Comparison of ENCODE assay signal across 8 cellular contexts in genomic region chr17:7394452-7395191, GRCh38. TPM values are rescaled to one million over a fixed set of nuclear protein-coding genes. Genes with fewer than 3 reads are reported as not detected.
DNase-seq lines count a peak whose midpoint lies in the region; ATAC-seq, FAIRE-seq and TF ChIP-seq lines count a peak whose summit lies in the region.

Gene PLSCR3 (minus strand): TSS chr17:7394525. CDS start chr17:7394110, 415 bp downstream.

- in situ Hi-C loops in HepG2 (cut with HindIII; ENCODE audit: extremely low pct_ligation_motif_present, low pct_unique_long_range_greater_than_20kb) = no loop called here

- H2AFZ ChIP-seq in HepG2 (ENCODE audit: low read length) = no peak within 1 kb of the TSS

- intact Hi-C loops in dendritic cell treated with granulocyte-macrophage colony-stimulating factor and Interleukin-4, amounts not matched to agents 40 ng/mL and 50 ng/mL, for 4 days (cut with micrococcal nuclease) = loop anchor here (1.0 kb wide), 1 partner anchor 10 kb away; the partner anchor contains the start of gene TMEM256
- intact Hi-C loops in HepG2 (cut with micrococcal nuclease; ENCODE audit: unreplicated experiment) = no loop called here

- TF ChIP-seq POLR2A in HepG2 (IDR thresholded peaks at IDR 0.05; ENCODE audit: insufficient read depth in 1 of 2, low read depth in 2 of 2, low read length in 2 of 2) = peak; percentile 59 to 84; a peak in 3 of 4 replicates

- no peak for FAIRE-seq in HepG2 (lab: Jason Lieb, UNC)

- peak within 1 kb of the TSS; percentile 95 for H3K4me3 Mint-ChIP-seq in dendritic cell treated with granulocyte-macrophage colony-stimulating factor and Interleukin-4, amounts not matched to agents 40 ng/mL and 50 ng/mL, for 4 days

- POLR2A ChIA-PET in AG04450 (lab: Yijun Ruan, JAX) = interaction anchor here (0.5 to 2.0 kb wide), 3 partner anchors 9 to 334 kb away, joined by 3 to 8 read pairs (median 4); partner anchors contain the start of gene TMEM256
- POLR2A ChIA-PET in HepG2 (lab: Yijun Ruan, JAX) = interaction anchor here (0.7 to 2.4 kb wide), 11 partner anchors 9 to 293 kb away, joined by 3 to 76 read pairs (median 4); partner anchors contain the start of genes CHRNB1, NEURL4, POLR2A and SLC35G6

- CTCF ChIA-PET in AG04450 (lab: Charles Lee) (interaction anchor here (0.5 to 2.4 kb wide), 5 partner anchors 9 to 140 kb away, joined by 3 to 7 read pairs (median 3); partner anchors contain the start of genes TMEM256 and TMEM95), HepG2 (lab: Yijun Ruan, JAX; ENCODE audit: low intra/inter-chr PET ratio, low total read pairs) (no interaction called here)

- H3K79me2 ChIP-seq in HepG2 (ENCODE audit: insufficient read depth, low read length) = no peaks in the 10 kb centered on the region

- no peaks in the 10 kb centered on the region for H4K20me1 ChIP-seq in HepG2 (ENCODE audit: insufficient read depth, low read length)

- DNase-seq in AG04450 (ENCODE audit: low read depth, low spot score) (peak; percentile 51), NCI-H510A treated with DMSO at 0.1 percent for 48 hours (lab: John Stamatoyannopoulos, UW) (peak; percentile 78), HepG2 (ENCODE audit: low spot score) (peak; percentile 75)
- DNase-seq in activated CD4-positive, alpha-beta T cell treated with anti-CD3 and anti-CD28 coated beads, Interleukin-2, amount 50 U/mL, for 24 hours (ENCODE audit: low read depth in 1 of 2, low spot score in 1 of 2) = peak; percentile 71 to 75
- peak; percentile 67 for DNase-seq in stimulated activated CD4-positive, alpha-beta T cell treated with anti-CD3 and anti-CD28 coated beads, Interleukin-2, amount 100 ng/mL, for 4 hours (ENCODE audit: low read depth)

- H3K4me1 Mint-ChIP-seq in dendritic cell treated with granulocyte-macrophage colony-stimulating factor and Interleukin-4, amounts not matched to agents 40 ng/mL and 50 ng/mL, for 4 days (ENCODE audit: low read depth) = peaks cover 38% of the 10 kb centered on the region

- H3K27ac Mint-ChIP-seq in dendritic cell treated with granulocyte-macrophage colony-stimulating factor and Interleukin-4, amounts not matched to agents 40 ng/mL and 50 ng/mL, for 4 days = peak within 1 kb of the TSS; percentile 89

- peak within 1 kb of the TSS; percentile 87 for H3K4me3 ChIP-seq in AG04450 (ENCODE audit: low read depth, low read length)
- peak within 1 kb of the TSS; percentile 68 to 90 (median 84) for H3K4me3 ChIP-seq in HepG2 (replicated peaks in 1 of 3; ENCODE audit: insufficient read depth in 1 of 3, low read depth in 2 of 3, low read length in 3 of 3)

- peak within 1 kb of the TSS; percentile 76 for H3K9ac ChIP-seq in HepG2 (ENCODE audit: insufficient read depth, low read depth, low read length)

- WGBS in HepG2 (ENCODE audit: low lambda C conversion rate) = 8% methylated on average over 5 of the region's 71 CpGs

- H3K4me2 ChIP-seq in HepG2 (ENCODE audit: low read depth, low read length) = peak within 1 kb of the TSS; percentile 88

- TF ChIP-seq CTCF in AG04450 (IDR thresholded peaks at IDR 0.05; ENCODE audit: low read depth, low read length) (peak; percentile 51), HepG2 (CRISPR knock-in tag; IDR thresholded peaks at IDR 0.05) (peak; percentile 53)

- peaks cover 14% of the 10 kb centered on the region for H3K4me1 ChIP-seq in HepG2 (ENCODE audit: insufficient read depth, low read length)

- TF ChIP-seq RAD21 in HepG2 (CRISPR knock-in tag; IDR thresholded peaks at IDR 0.05) = peak; percentile 43; the same call in 1 of the 2 replicates

- no peaks in the 10 kb centered on the region; the same call in 1 of the 2 replicates for H3K9me3 ChIP-seq in AG04450 (ENCODE audit: control insufficient read depth, insufficient read depth, low read length)
- no peaks in the 10 kb centered on the region for H3K9me3 ChIP-seq in HepG2 (ENCODE audit: low read length)

- H3K9me3 Mint-ChIP-seq in dendritic cell treated with granulocyte-macrophage colony-stimulating factor and Interleukin-4, amounts not matched to agents 40 ng/mL and 50 ng/mL, for 4 days = no peaks in the 10 kb centered on the region

- peaks cover 47% of the 10 kb centered on the region for H3K36me3 Mint-ChIP-seq in dendritic cell treated with granulocyte-macrophage colony-stimulating factor and Interleukin-4, amounts not matched to agents 40 ng/mL and 50 ng/mL, for 4 days (ENCODE audit: low read depth)

- H3K27me3 Mint-ChIP-seq in dendritic cell treated with granulocyte-macrophage colony-stimulating factor and Interleukin-4, amounts not matched to agents 40 ng/mL and 50 ng/mL, for 4 days = no peaks in the 10 kb centered on the region

- ATAC-seq in GM18858 (IDR thresholded peaks at IDR 0.05; ENCODE audit: unreplicated experiment) (peak; percentile 46), HG03108 (IDR thresholded peaks at IDR 0.05; ENCODE audit: unreplicated experiment) (peak; percentile 68), HepG2 (peak; percentile 91)

- no peaks in the 10 kb centered on the region for H3K27me3 ChIP-seq in AG04450 (ENCODE audit: control insufficient read depth, insufficient read depth, low read length)
- H3K27me3 ChIP-seq in HepG2 (ENCODE audit: control insufficient read depth in 1 of 2, insufficient read depth in 2 of 2, low read length in 2 of 2) = no peaks in the 10 kb centered on the region

- BruUV-seq in HepG2 (replicated peaks; lab: Mats Ljungman, UMichigan) = TSS peak; percentile 84

- TF ChIP-seq EP300 in HepG2 (IDR thresholded peaks at IDR 0.05; ENCODE audit: low read depth in 2 of 2, low read length in 2 of 2) (no peak), HepG2 (CRISPR knock-in tag; IDR thresholded peaks at IDR 0.05; ENCODE audit: borderline replicate concordance) (no peak; the same call in 1 of the 2 replicates)

- H3K36me3 ChIP-seq in HepG2 (replicated peaks in 1 of 2; ENCODE audit: control insufficient read depth in 1 of 2, insufficient read depth in 2 of 2, low read length in 2 of 2) = peaks cover 0 to 2% of the 10 kb centered on the region in 2 experiments; a peak in 2 of 5 replicates

- peak within 1 kb of the TSS; percentile 93 for H3K27ac ChIP-seq in AG04450 (ENCODE audit: low read depth, low read length)
- H3K27ac ChIP-seq in HepG2 (ENCODE audit: extremely low read length, insufficient read depth, low read length) = peak within 1 kb of the TSS; percentile 76

TF ChIP-seq in HepG2, 621 proteins besides CTCF, POLR2A, EP300 and RAD21 (continues in another document):
- TF ChIP-seq SAFB2 (CRISPR knock-in tag; IDR thresholded peaks at IDR 0.05; ENCODE audit: borderline replicate concordance, low read depth) = no peak
- TF ChIP-seq SRSF4 (IDR thresholded peaks at IDR 0.05; ENCODE audit: low read depth, low read length, poor library complexity, severe bottlenecking) = no peak
- TF ChIP-seq SIN3B (IDR thresholded peaks at IDR 0.05; ENCODE audit: low read length) = no peak
- TF ChIP-seq HMGXB4 (CRISPR knock-in tag; IDR thresholded peaks at IDR 0.05; ENCODE audit: borderline replicate concordance in 1 of 2, low read depth in 1 of 2) = peak in 1 of 2 experiments; percentile 55; a peak in 2 of 4 replicates
- TF ChIP-seq AGO1 (IDR thresholded peaks at IDR 0.05; ENCODE audit: low read depth, low read length, poor library complexity, severe bottlenecking) = no peak
- no peak for TF ChIP-seq ARNTL (CRISPR knock-in tag; IDR thresholded peaks at IDR 0.05)
- TF ChIP-seq ETV5 (CRISPR knock-in tag; IDR thresholded peaks at IDR 0.05; ENCODE audit: borderline replicate concordance) = peak; percentile 31
- no peak for TF ChIP-seq ZZZ3 (CRISPR knock-in tag; IDR thresholded peaks at IDR 0.05; ENCODE audit: borderline replicate concordance)

RNA-seq across cellular contexts. Expression of gene PLSCR3, which starts in this region (rescaled TPM):
- polyA plus RNA-seq in AG04450 (2011; rRNA removed) (35.2 and 53.0 TPM in 2 replicates), HepG2 (2011; rRNA removed) (6.1 and 6.2 TPM in 2 replicates)
- polyA minus RNA-seq in AG04450 (2011; rRNA and poly(A)+ RNA removed) = 21.1 and 27.7 TPM in 2 replicates
- 5.6 and 6.0 TPM in 2 replicates for total RNA-seq in HepG2 (2016; rRNA removed; fragmentation: Illumina TruSeq; extraction: Trizol)
- 2.3 and 3.9 TPM in 2 replicates for total RNA-seq in HepG2 (2016; cell fraction: cytosol; rRNA removed; fragmentation: Illumina TruSeq; extraction: Trizol; ENCODE audit: low read depth)
- total RNA-seq in HepG2 (2016; cell fraction: insoluble cytoplasmic fraction; rRNA removed; fragmentation: Illumina TruSeq; extraction: Trizol) = 4.8 and 6.1 TPM in 2 replicates
- total RNA-seq in HepG2 (2016; cell fraction: membrane; rRNA removed; fragmentation: Illumina TruSeq; extraction: Trizol) = 4.6 and 4.9 TPM in 2 replicates
- total RNA-seq in HepG2 (2016; cell fraction: nucleus; rRNA removed; fragmentation: Illumina TruSeq; extraction: Trizol) = 3.3 and 4.4 TPM in 2 replicates
- polyA plus RNA-seq in HepG2 (2011; cell fraction: cytosol; rRNA removed) = 4.7 and 5.9 TPM in 2 replicates
- 20.8 and 23.5 TPM in 2 replicates for polyA plus RNA-seq in HepG2 (2011; cell fraction: nucleus; rRNA removed)
- 6.2 and 7.3 TPM in 2 replicates for polyA plus RNA-seq in HepG2 (2012)
- polyA plus RNA-seq in HepG2 (2016; cell fraction: cytosol; fragmentation: Illumina TruSeq; extraction: Trizol; ENCODE audit: low read depth) = 6.7 and 7.7 TPM in 2 replicates
- 8.1 and 10.5 TPM in 2 replicates for polyA plus RNA-seq in HepG2 (2016; cell fraction: insoluble cytoplasmic fraction; fragmentation: Illumina TruSeq; extraction: Trizol; ENCODE audit: low read depth)
- polyA plus RNA-seq in HepG2 (2016; cell fraction: membrane; fragmentation: Illumina TruSeq; extraction: Trizol; ENCODE audit: low read depth) = 10.8 and 11.9 TPM in 2 replicates
- 12.3 and 12.8 TPM in 2 replicates for polyA plus RNA-seq in HepG2 (2016; cell fraction: nucleus; fragmentation: Illumina TruSeq; extraction: Trizol; ENCODE audit: insufficient read depth, low read depth)
- polyA minus RNA-seq in HepG2 (2011; rRNA and poly(A)+ RNA removed; ENCODE audit: low replicate concordance) = 7.6 and 8.3 TPM in 2 replicates
- 2.6 and 3.8 TPM in 2 replicates for polyA minus RNA-seq in HepG2 (2011; cell fraction: cytosol; rRNA and poly(A)+ RNA removed)
- polyA minus RNA-seq in HepG2 (2011; cell fraction: nucleus; rRNA and poly(A)+ RNA removed) = 4.2 and 5.4 TPM in 2 replicates

Comparison
In these comparisons a context has a peak if more than half of its experiments do, and no peak if none do; other contexts are left out.
1. Peak in every context shown above with its lines: DNase-seq, ATAC-seq, H3K4me3 ChIP-seq and H3K27ac ChIP-seq.